ENCODE assay signal across 12 cellular contexts in the genomic region with DNA sequence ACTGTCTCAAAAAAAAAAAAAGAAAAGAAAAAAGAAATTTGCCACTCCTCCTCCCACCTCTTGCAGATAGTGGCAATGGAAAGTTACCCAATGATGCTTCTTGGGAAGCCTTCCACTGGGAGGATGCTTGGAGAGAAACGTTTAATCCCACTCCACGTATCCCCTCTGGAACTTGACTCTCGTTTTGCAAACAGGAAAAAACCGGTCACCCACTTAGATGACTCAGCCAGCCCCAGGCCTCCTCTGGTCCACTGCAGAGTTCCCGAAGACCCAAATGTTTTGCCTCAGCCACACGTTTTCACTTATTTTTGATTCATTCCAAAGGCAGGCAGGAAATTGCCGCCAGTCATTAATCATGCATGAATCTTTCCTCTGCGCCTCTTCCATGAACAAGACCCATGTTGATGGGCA. TPM values are rescaled to one million over a fixed set of nuclear protein-coding genes. Genes with fewer than 3 reads are reported as not detected.
DNase-seq lines count a peak whose midpoint lies in the region; ATAC-seq and TF ChIP-seq lines count a peak whose summit lies in the region.
"Had no signal": no experiment of that assay in that cellular context is flagged by ENCODE, and none has a peak within 500 bp of the region (broad histone marks: within the 10 kb centered on the region; RNA-seq: fewer than 3 reads in every experiment).

No MANE protein-coding gene starts in this region.

- H2BK12ac ChIP-seq in mesenchymal stem cell (ENCODE audit: low read length in 2 of 2), result peak overlapping the region; percentile 23 to 29

- peak overlapping the region in 1 of 2 experiments; percentile 25 for H3K18ac ChIP-seq in mesenchymal stem cell (ENCODE audit: low read depth in 1 of 2, low read length in 2 of 2)

- H2AK5ac ChIP-seq in mesenchymal stem cell (ENCODE audit: low read length, severe bottlenecking), result no peak overlapping the region

- no peak overlapping the region for H2BK120ac ChIP-seq in mesenchymal stem cell (ENCODE audit: low read depth, low read length)

- no peaks in the 10 kb centered on the region for H3K27me3 ChIP-seq in mesenchymal stem cell (ENCODE audit: control insufficient read depth in 1 of 2, insufficient read depth in 1 of 2, low read length in 2 of 2)

- no peaks in the 10 kb centered on the region for H3K36me3 Mint-ChIP-seq in dendritic cell treated with granulocyte-macrophage colony-stimulating factor and Interleukin-4, amounts not matched to agents 40 ng/mL and 50 ng/mL, for 4 days (ENCODE audit: low read depth)

- ATAC-seq in GM19463 (IDR thresholded peaks at IDR 0.05; ENCODE audit: unreplicated experiment) (no peak), GM18873 (IDR thresholded peaks at IDR 0.05; ENCODE audit: low FRiP score, unreplicated experiment) (no peak)
- ATAC-seq: activated T-cell treated with anti-CD3 and anti-CD28 coated beads, Interleukin-2, amount 50 U/mL, for 72 hours; psoas muscle had no signal

- no peak overlapping the region for H3K4ac ChIP-seq in mesenchymal stem cell (ENCODE audit: low read depth in 1 of 2, low read length in 2 of 2)

- no peaks in the 10 kb centered on the region for H3K9me3 Mint-ChIP-seq in dendritic cell treated with granulocyte-macrophage colony-stimulating factor and Interleukin-4, amounts not matched to agents 40 ng/mL and 50 ng/mL, for 4 days
- H3K9me3 Mint-ChIP-seq: activated T-cell treated with anti-CD3 and anti-CD28 coated beads, Interleukin-2, amount 50 U/mL, for 72 hours had no signal

- H3K23ac ChIP-seq in mesenchymal stem cell (ENCODE audit: low read length in 2 of 2), result peak overlapping the region in 1 of 2 experiments; percentile 46

- H3K9me3 ChIP-seq in mesenchymal stem cell (ENCODE audit: control insufficient read depth, low read length), result no peaks in the 10 kb centered on the region
- H3K9me3 ChIP-seq: Caco-2, psoas muscle had no signal

- peak overlapping the region; percentile 47 for H3K9ac ChIP-seq in mesenchymal stem cell (ENCODE audit: low read length)

- H3K27ac ChIP-seq in mesenchymal stem cell (ENCODE audit: low read length, poor library complexity, severe bottlenecking), result peak overlapping the region; percentile 24
- H3K27ac ChIP-seq: psoas muscle had no signal

- no peak overlapping the region for H2BK5ac ChIP-seq in mesenchymal stem cell (ENCODE audit: low read depth, low read length, poor library complexity, severe bottlenecking)

- peak overlapping the region; percentile 26 for H3K27ac Mint-ChIP-seq in dendritic cell treated with granulocyte-macrophage colony-stimulating factor and Interleukin-4, amounts not matched to agents 40 ng/mL and 50 ng/mL, for 4 days
- H3K27ac Mint-ChIP-seq: activated T-cell treated with anti-CD3 and anti-CD28 coated beads, Interleukin-2, amount 50 U/mL, for 72 hours had no signal

- H4K91ac ChIP-seq in mesenchymal stem cell (ENCODE audit: low read length), result no peak overlapping the region

- intact Hi-C loops in dendritic cell treated with granulocyte-macrophage colony-stimulating factor and Interleukin-4, amounts not matched to agents 40 ng/mL and 50 ng/mL, for 4 days (cut with micrococcal nuclease), result no loop called here

- no peak overlapping the region for H2AFZ ChIP-seq in mesenchymal stem cell (ENCODE audit: low read depth, low read length)

- peak overlapping the region in 1 of 2 experiments; percentile 12 for H3K4me3 ChIP-seq in mesenchymal stem cell (ENCODE audit: insufficient read depth in 1 of 2, low read depth in 1 of 2, low read length in 2 of 2)
- H3K4me3 ChIP-seq: psoas muscle had no signal

- H3K4me2 ChIP-seq in mesenchymal stem cell (ENCODE audit: low read length, poor library complexity, severe bottlenecking), result peak overlapping the region; percentile 10

- no peak overlapping the region for H2BK15ac ChIP-seq in mesenchymal stem cell (ENCODE audit: low read depth, poor library complexity, severe bottlenecking)

- H3K4me1 ChIP-seq in mesenchymal stem cell (ENCODE audit: control insufficient read depth, insufficient read depth, low read depth, low read length), result peaks cover 14% of the 10 kb centered on the region
- H3K4me1 ChIP-seq: Caco-2, psoas muscle had no signal

- peaks cover 1% of the 10 kb centered on the region for H3K27me3 Mint-ChIP-seq in dendritic cell treated with granulocyte-macrophage colony-stimulating factor and Interleukin-4, amounts not matched to agents 40 ng/mL and 50 ng/mL, for 4 days

- no peak overlapping the region for H3K4me3 Mint-ChIP-seq in dendritic cell treated with granulocyte-macrophage colony-stimulating factor and Interleukin-4, amounts not matched to agents 40 ng/mL and 50 ng/mL, for 4 days
- H3K4me3 Mint-ChIP-seq: activated T-cell treated with anti-CD3 and anti-CD28 coated beads, Interleukin-2, amount 50 U/mL, for 72 hours had no signal

- H3K14ac ChIP-seq in mesenchymal stem cell (ENCODE audit: low read length in 2 of 2), result no peak overlapping the region

- no peaks in the 10 kb centered on the region for H3K36me3 ChIP-seq in mesenchymal stem cell (ENCODE audit: control insufficient read depth in 1 of 2, insufficient read depth in 2 of 2, low read depth in 1 of 2, low read length in 2 of 2)

- no peak for TF ChIP-seq CTCF in AG09319 (IDR thresholded peaks at IDR 0.05; ENCODE audit: low read depth, low read length)

- H3K79me1 ChIP-seq in mesenchymal stem cell (replicated peaks; ENCODE audit: low read length, poor library complexity, severe bottlenecking), result no peaks in the 10 kb centered on the region

- H3K4me1 Mint-ChIP-seq in dendritic cell treated with granulocyte-macrophage colony-stimulating factor and Interleukin-4, amounts not matched to agents 40 ng/mL and 50 ng/mL, for 4 days (ENCODE audit: low read depth), result peaks cover 8% of the 10 kb centered on the region

- H4K8ac ChIP-seq in mesenchymal stem cell (ENCODE audit: low read length), result peak overlapping the region; percentile 52

- peak; percentile 94 for DNase-seq in AG09319 (ENCODE audit: extremely low read depth, low read depth)
- DNase-seq in NCI-H226, result peak; percentile 96
- DNase-seq in mesenchymal stem cell, result peak; percentile 97
- DNase-seq in stimulated activated CD4-positive, alpha-beta T cell treated with anti-CD3 and anti-CD28 coated beads, Interleukin-4, amount 100 ng/mL, for 4 hours, result no peak
- DNase-seq in C1 segment of cervical spinal cord (lab: John Stamatoyannopoulos, UW), result no peak
- DNase-seq: activated T-cell treated with anti-CD3 and anti-CD28 coated beads, Interleukin-2, amount 50 U/mL, for 72 hours; Caco-2; NK-92 treated with Interleukin-12 subunit alpha and Interleukin-12 subunit beta, amount 100 ng/mL, for 24 hours; psoas muscle had no signal

- WGBS in mesenchymal stem cell, result 3% methylated on average over 8 of the region's 8 CpGs

RNA-seq across cellular contexts. Expression of a gene that starts 9.3 kb away (rescaled TPM):
- 0.07 TPM for polyA plus RNA-seq in mesenchymal stem cell (2013, experiment 1 of 2)
- not detected for polyA plus RNA-seq in mesenchymal stem cell (2013, experiment 2 of 2)

RNA-seq across cellular contexts. Expression of a gene that starts 13.9 kb away (rescaled TPM):
- 0.47 TPM for polyA plus RNA-seq in mesenchymal stem cell (2013, experiment 1 of 2)
- 1.4 TPM for polyA plus RNA-seq in mesenchymal stem cell (2013, experiment 2 of 2)

RNA-seq across cellular contexts. Expression of a gene that starts 20.8 kb away (rescaled TPM):
- polyA plus RNA-seq in mesenchymal stem cell (2013, experiment 1 of 2), result 5.0 TPM
- polyA plus RNA-seq in mesenchymal stem cell (2013, experiment 2 of 2), result 4.9 TPM

RNA-seq across cellular contexts. Expression of a gene that starts 40.0 kb away (rescaled TPM):
- 94.6 TPM for polyA plus RNA-seq in mesenchymal stem cell (2013, experiment 1 of 2)
- polyA plus RNA-seq in mesenchymal stem cell (2013, experiment 2 of 2), result 92.6 TPM

Comparison
In these comparisons a context has a peak if more than half of its experiments do, and no peak if none do; other contexts are left out.
1. DNase-seq: peak in AG09319 (single experiment), NCI-H226 (single experiment) and mesenchymal stem cell (single experiment); none in stimulated activated CD4-positive, alpha-beta T cell treated with anti-CD3 and anti-CD28 coated beads, Interleukin-4, amount 100 ng/mL, for 4 hours (0 of 2) and C1 segment of cervical spinal cord (0 of 14).